5 cellular contexts compared by ENCODE assay signal in the genomic region with DNA sequence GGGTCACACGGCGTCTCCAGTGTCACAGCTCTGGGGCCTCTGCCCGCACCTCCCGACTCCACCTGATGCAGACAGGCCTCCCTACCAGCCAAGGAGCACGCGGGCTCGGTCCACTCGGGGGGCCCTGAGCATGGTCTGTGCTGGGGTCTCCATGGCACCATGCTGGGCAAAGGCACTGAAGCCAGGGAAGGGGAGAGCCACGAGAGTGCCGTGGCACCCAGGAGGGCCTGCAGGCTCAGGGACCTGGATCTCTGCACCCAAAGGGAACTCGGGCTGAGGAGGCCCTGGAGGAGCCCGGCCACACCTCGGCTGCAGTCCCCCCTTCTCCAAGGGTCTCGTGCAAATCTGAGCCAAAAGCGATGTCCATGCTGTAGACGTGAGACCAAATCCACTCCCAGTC. TPM values are rescaled to one million over a fixed set of nuclear protein-coding genes. Genes with fewer than 3 reads are reported as not detected.
"Had no signal": no experiment of that assay in that cellular context is flagged by ENCODE, and none has a peak within 500 bp of the region (broad histone marks: within the 10 kb centered on the region; RNA-seq: fewer than 3 reads in every experiment).

No MANE protein-coding gene starts in this region.

RNA-seq across cellular contexts. Expression of a gene that starts 6.4 kb away (rescaled TPM):
- polyA plus RNA-seq: naive thymus-derived CD8-positive, alpha-beta T cell had no signal

RNA-seq across cellular contexts. Expression of a gene that starts 59.9 kb away (rescaled TPM):
- total RNA-seq: activated naive CD8-positive, alpha-beta T cell treated with anti-CD3 and anti-CD28 coated beads for 36 hours; epithelial cell of proximal tubule; foreskin keratinocyte had no signal
- polyA plus RNA-seq: fibroblast of lung; foreskin keratinocyte; naive thymus-derived CD8-positive, alpha-beta T cell had no signal
